ENCODE assay signal across 18 cellular contexts in genomic region chr7:75795831-75796285, GRCh38. TPM values are rescaled to one million over a fixed set of nuclear protein-coding genes. Genes with fewer than 3 reads are reported as not detected.
A peak's percentile ranks its signal among the peaks of the same experiment; 100 is the strongest.
DNase-seq lines count a peak whose midpoint lies in the region; ATAC-seq and TF ChIP-seq lines count a peak whose summit lies in the region.
"Had no signal": no experiment of that assay in that cellular context is flagged by ENCODE, and none has a peak within 500 bp of the region (broad histone marks: within the 10 kb centered on the region; RNA-seq: fewer than 3 reads in every experiment).

No MANE protein-coding gene starts in this region.

- H3K4me3 ChIP-seq in colonic mucosa: no peak overlapping the region
- no peak overlapping the region for H3K4me3 ChIP-seq in lower lobe of right lung
- no peak overlapping the region for H3K4me3 ChIP-seq in thymus (ENCODE audit: low read length)
- H3K4me3 ChIP-seq in PC-3 (ENCODE audit: low read length): no peak overlapping the region

- TF ChIP-seq CTCF in colonic mucosa (IDR thresholded peaks at IDR 0.05) (no peak), lower lobe of right lung (IDR thresholded peaks at IDR 0.05) (no peak), PC-3 (conservative IDR thresholded peaks at IDR 0.05; ENCODE audit: low read depth, low read length) (no peak), foreskin keratinocyte (conservative IDR thresholded peaks at IDR 0.05) (no peak)

- no peaks in the 10 kb centered on the region for H4K20me1 ChIP-seq in PC-3 (ENCODE audit: low read length)

- H2AFZ ChIP-seq in PC-3 (ENCODE audit: low read length): no peak overlapping the region

- DNase-seq in NOMO-1 (lab: John Stamatoyannopoulos, UW; ENCODE audit: unreplicated experiment in 2 of 2) (peak; percentile 89), colonic mucosa (peak; percentile 27), lower lobe of right lung (peak; percentile 72), islet precursor cell (no peak), PC-3 (no peak), EL (no peak), foreskin keratinocyte (no peak)
- DNase-seq: activated B cell treated with CpG ODN at 0.5 μM for 24 hours; anterior cingulate cortex; H7; NCI-H1105; NCI-H524; nucleus accumbens; SHP77 treated with DMSO at 0.1 percent for 48 hours; stimulated activated CD4-positive, alpha-beta T cell treated with anti-CD3 and anti-CD28 coated beads, Interleukin-2, amount 100 ng/mL, for 24 hours had no signal

- H3K4me1 ChIP-seq in colonic mucosa (no peaks in the 10 kb centered on the region), lower lobe of right lung (peaks cover 5% of the 10 kb centered on the region), thymus (ENCODE audit: control insufficient read depth, insufficient read depth, low read length) (peaks cover 3% of the 10 kb centered on the region), PC-3 (ENCODE audit: insufficient read depth, low read length) (peaks cover 8% of the 10 kb centered on the region; the same call in 1 of the 2 replicates), foreskin keratinocyte (no peaks in the 10 kb centered on the region)

- no peaks in the 10 kb centered on the region for H3K36me3 ChIP-seq in colonic mucosa
- H3K36me3 ChIP-seq in lower lobe of right lung: no peaks in the 10 kb centered on the region
- H3K36me3 ChIP-seq in thymus (ENCODE audit: control insufficient read depth, insufficient read depth): no peaks in the 10 kb centered on the region
- H3K36me3 ChIP-seq in PC-3 (ENCODE audit: low read depth, low read length): no peaks in the 10 kb centered on the region

- no peak overlapping the region for H3K4me2 ChIP-seq in PC-3 (ENCODE audit: low read length)

- H3K9me3 ChIP-seq in colonic mucosa (no peaks in the 10 kb centered on the region), lower lobe of right lung (no peaks in the 10 kb centered on the region), thymus (ENCODE audit: control insufficient read depth) (no peaks in the 10 kb centered on the region), PC-3 (ENCODE audit: low read length) (no peaks in the 10 kb centered on the region)

- H3K27ac ChIP-seq in colonic mucosa (no peak overlapping the region), lower lobe of right lung (peak overlapping the region; percentile 25), thymus (ENCODE audit: low read depth) (peak overlapping the region; percentile 42), PC-3 (ENCODE audit: low read length) (no peak overlapping the region), foreskin keratinocyte (no peak overlapping the region)

- no TSS peak for BruUV-seq in PC-3 (replicated peaks; lab: Mats Ljungman, UMichigan)

- no peaks in the 10 kb centered on the region for H3F3A ChIP-seq in PC-3 (ENCODE audit: low read length, unreplicated experiment)

- CTCF ChIA-PET in PC-3 (lab: Charles Lee): no interaction called here

- H3K79me2 ChIP-seq in PC-3 (ENCODE audit: low read length): no peaks in the 10 kb centered on the region

- peak; percentile 83 to 90 for ATAC-seq in lower lobe of right lung
- ATAC-seq in PC-3: no peak
- no peak for ATAC-seq in foreskin keratinocyte

- POLR2A ChIA-PET in PC-3 (lab: Charles Lee; ENCODE audit: unreplicated experiment): no interaction called here

- intact Hi-C loops in colonic mucosa (cut with DNase I): no loop called here
- intact Hi-C loops in lower lobe of right lung (cut with DNase I): no loop called here
- intact Hi-C loops in PC-3 (cut with micrococcal nuclease): no loop called here

- H3K9ac ChIP-seq in colonic mucosa (ENCODE audit: low read depth in 2 of 2, low read length in 2 of 2) (peak overlapping the region in 1 of 2 donors; percentile 2), PC-3 (ENCODE audit: low read length) (no peak overlapping the region)

- no peaks in the 10 kb centered on the region for H3K9me2 ChIP-seq in PC-3 (replicated peaks; ENCODE audit: low read length)

- H3K27me3 ChIP-seq in colonic mucosa (no peaks in the 10 kb centered on the region), lower lobe of right lung (ENCODE audit: low read depth) (no peaks in the 10 kb centered on the region), thymus (ENCODE audit: control insufficient read depth, insufficient read depth) (no peaks in the 10 kb centered on the region), PC-3 (ENCODE audit: low read length) (no peaks in the 10 kb centered on the region), foreskin keratinocyte (peaks cover 6% of the 10 kb centered on the region)

- 73% methylated on average over 9 of the region's 9 CpGs for WGBS in thymus

RNA-seq across cellular contexts. Expression of gene CCL24, which starts 17.7 kb away (rescaled TPM):
- total RNA-seq in colonic mucosa: 10 to 100 TPM; 15.7 to 18.4 TPM
- total RNA-seq in lower lobe of right lung: 4.1 TPM
- polyA plus RNA-seq in thymus: 0.78 TPM
- total RNA-seq in PC-3 (2014; rRNA removed): not detected in 2 replicates
- total RNA-seq in foreskin keratinocyte: not detected in 2 replicates
- polyA plus RNA-seq in foreskin keratinocyte: not detected in 2 replicates
- total RNA-seq: glomerular endothelial cell, H7 had no signal
- polyA plus RNA-seq: BJ had no signal

RNA-seq across cellular contexts. Expression of gene CCL26, which starts 23.8 kb away (rescaled TPM):
- total RNA-seq in colonic mucosa (under 1 TPM; 0.82 to 0.91 TPM), lower lobe of right lung (not detected), PC-3 (2014; rRNA removed) (7.1 and 8.2 TPM in 2 replicates), foreskin keratinocyte (not detected in 2 replicates)
- polyA plus RNA-seq in thymus (3.1 TPM), foreskin keratinocyte (not detected in 2 replicates)
- total RNA-seq: activated B cell treated with CpG ODN at 0.5 μM for 24 hours, glomerular endothelial cell had no signal

RNA-seq across cellular contexts. Expression of gene HIP1, which starts 57.1 kb away (rescaled TPM):
- total RNA-seq in colonic mucosa (1 to 10 TPM; 4.8 to 5.5 TPM), lower lobe of right lung (51.5 TPM), PC-3 (2014; rRNA removed) (5.3 and 6.6 TPM in 2 replicates), foreskin keratinocyte (15.8 and 16.0 TPM in 2 replicates)
- polyA plus RNA-seq in thymus (3.5 TPM), foreskin keratinocyte (4.4 and 5.1 TPM in 2 replicates)

Comparison
In these comparisons a context has a peak if more than half of its experiments do, and no peak if none do; other contexts are left out.
1. DNase-seq: peak in NOMO-1 (2 of 2), colonic mucosa (single experiment) and lower lobe of right lung (single experiment); none in islet precursor cell (single experiment), PC-3 (single experiment), EL (single experiment) and foreskin keratinocyte (0 of 2).
2. H3K27ac ChIP-seq: peak in lower lobe of right lung (single experiment) and thymus (single experiment); none in colonic mucosa (single experiment), PC-3 (single experiment) and foreskin keratinocyte (single experiment).
3. ATAC-seq: peak in lower lobe of right lung (2 of 2); none in PC-3 (single experiment) and foreskin keratinocyte (single experiment).